ENCODE assay signal across 15 cellular contexts in genomic region chr20:47278907-47279348, GRCh38.
DNase-seq lines count a peak whose midpoint lies in the region; ATAC-seq, FAIRE-seq and TF ChIP-seq lines count a peak whose summit lies in the region.
"Had no signal": no experiment of that assay in that cellular context is flagged by ENCODE, and none has a peak within 500 bp of the region (broad histone marks: within the 10 kb centered on the region; RNA-seq: fewer than 3 reads in every experiment).

No MANE protein-coding gene starts in this region.

- WGBS in HepG2 (ENCODE audit: low lambda C conversion rate), result over 99% methylated on average over 8 of the region's 8 CpGs
- WGBS in right lobe of liver (ENCODE audit: insufficient coverage, low coverage, low lambda C conversion rate, missing lambda C conversion rate), result 94% methylated on average over 3 of the region's 8 CpGs
- WGBS in mesenchymal stem cell, result 70% methylated on average over 8 of the region's 8 CpGs

- peak overlapping the region; percentile 45 for H4K8ac ChIP-seq in mesenchymal stem cell (ENCODE audit: low read length)

- no peak overlapping the region for H2BK15ac ChIP-seq in mesenchymal stem cell (ENCODE audit: low read depth, poor library complexity, severe bottlenecking)

- H3K23ac ChIP-seq in mesenchymal stem cell (ENCODE audit: low read length in 2 of 2), result no peak overlapping the region

- peaks cover 23% of the 10 kb centered on the region for H3K4me1 Mint-ChIP-seq in mesothelial cell of epicardium

- CTCF ChIA-PET in HepG2 (lab: Yijun Ruan, JAX; ENCODE audit: low intra/inter-chr PET ratio, low total read pairs), result no interaction called here

- H4K20me1 ChIP-seq in HepG2 (ENCODE audit: insufficient read depth, low read length), result peaks cover 22% of the 10 kb centered on the region

- no peak overlapping the region for H3K27ac Mint-ChIP-seq in mesothelial cell of epicardium

- no peak overlapping the region for H2BK5ac ChIP-seq in mesenchymal stem cell (ENCODE audit: low read depth, low read length, poor library complexity, severe bottlenecking)

- H3K27me3 ChIP-seq in HepG2 (ENCODE audit: control insufficient read depth in 1 of 2, insufficient read depth in 2 of 2, low read length in 2 of 2) (no peaks in the 10 kb centered on the region), right lobe of liver (no peaks in the 10 kb centered on the region), mesenchymal stem cell (ENCODE audit: control insufficient read depth in 1 of 2, insufficient read depth in 1 of 2, low read length in 2 of 2) (no peaks in the 10 kb centered on the region)
- H3K27me3 ChIP-seq: pancreas had no signal

- no peak overlapping the region for H4K91ac ChIP-seq in mesenchymal stem cell (ENCODE audit: low read length)

- H3K4me3 Mint-ChIP-seq in mesothelial cell of epicardium, result no peak overlapping the region

- ATAC-seq in HepG2 (no peak), right lobe of liver (no peak), GM21576 (IDR thresholded peaks at IDR 0.05; ENCODE audit: unreplicated experiment) (no peak), HG02973 (IDR thresholded peaks at IDR 0.05; ENCODE audit: unreplicated experiment) (no peak)
- ATAC-seq: pancreas had no signal

- no TSS peak for BruUV-seq in HepG2 (replicated peaks; lab: Mats Ljungman, UMichigan)

- peaks cover 59 to 97% of the 10 kb centered on the region in 2 experiments for H3K36me3 ChIP-seq in HepG2 (replicated peaks in 1 of 2; ENCODE audit: control insufficient read depth in 1 of 2, insufficient read depth in 2 of 2, low read length in 2 of 2)
- H3K36me3 ChIP-seq in right lobe of liver, result peaks cover 0 to 17% (median 14%) of the 10 kb centered on the region in 4 donors
- H3K36me3 ChIP-seq in mesenchymal stem cell (ENCODE audit: control insufficient read depth in 1 of 2, insufficient read depth in 2 of 2, low read depth in 1 of 2, low read length in 2 of 2), result peaks cover 43 to 65% of the 10 kb centered on the region in 2 experiments

- peak overlapping the region; percentile 91 for H2AK5ac ChIP-seq in mesenchymal stem cell (ENCODE audit: low read length, severe bottlenecking)

- H3K36me3 Mint-ChIP-seq in mesothelial cell of epicardium, result peaks cover 48% of the 10 kb centered on the region

- H3K4me1 ChIP-seq in HepG2 (ENCODE audit: insufficient read depth, low read length) (peaks cover 23% of the 10 kb centered on the region), right lobe of liver (peaks cover 0 to 10% (median 2%) of the 10 kb centered on the region in 4 donors), mesenchymal stem cell (ENCODE audit: control insufficient read depth, insufficient read depth, low read depth, low read length) (peaks cover 33% of the 10 kb centered on the region)

- TF ChIP-seq RAD21 in HepG2 (CRISPR knock-in tag; IDR thresholded peaks at IDR 0.05), result no peak

- peak overlapping the region in 1 of 2 experiments; percentile 78 for H3K18ac ChIP-seq in mesenchymal stem cell (ENCODE audit: low read depth in 1 of 2, low read length in 2 of 2)

- intact Hi-C loops in HepG2 (cut with micrococcal nuclease; ENCODE audit: unreplicated experiment) (no loop called here), right lobe of liver (cut with DNase I) (loop anchor here (5.0 to 10.0 kb wide), 2 partner anchors 103 to 106 kb away; no protein-coding TSS in a partner anchor)

- H3K79me1 ChIP-seq in mesenchymal stem cell (replicated peaks; ENCODE audit: low read length, poor library complexity, severe bottlenecking), result peaks cover 18% of the 10 kb centered on the region

- DNase-seq in HepG2 (ENCODE audit: low spot score), result no peak
- DNase-seq in right lobe of liver, result no peak
- DNase-seq in astrocyte of the hippocampus (ENCODE audit: low read depth, low spot score), result peak; percentile 54
- DNase-seq in mesenchymal stem cell, result peak; percentile 77
- no peak for DNase-seq in activated CD4-positive, alpha-beta T cell treated with anti-CD3 and anti-CD28 coated beads, Interleukin-2, amount 50 U/mL, for 48 hours
- no peak for DNase-seq in mesothelial cell of epicardium (ENCODE audit: low spot score in 2 of 2, unreplicated experiment in 2 of 2)
- DNase-seq: activated CD4-positive, alpha-beta T cell treated with anti-CD3 and anti-CD28 coated beads, Interleukin-2, amount 50 U/mL, for 1 hour; GM23248; left cardiac atrium; MM.1S; NCI-H526 treated with DMSO at 0.1 percent for 48 hours; pancreas; SK-N-SH had no signal

- H2AFZ ChIP-seq in HepG2 (ENCODE audit: low read length), result no peak overlapping the region
- H2AFZ ChIP-seq in mesenchymal stem cell (ENCODE audit: low read depth, low read length), result no peak overlapping the region
- H2AFZ ChIP-seq: GM23248 had no signal

- no peak overlapping the region for H3K14ac ChIP-seq in mesenchymal stem cell (ENCODE audit: low read length in 2 of 2)

- H3K79me2 ChIP-seq in HepG2 (ENCODE audit: insufficient read depth, low read length), result peaks cover 20% of the 10 kb centered on the region

- H2BK120ac ChIP-seq in mesenchymal stem cell (ENCODE audit: low read depth, low read length), result peak overlapping the region; percentile 19

- POLR2A ChIA-PET in HepG2 (lab: Yijun Ruan, JAX), result interaction anchor here (1.3 to 6.8 kb wide), 2 partner anchors 43 to 79 kb away, joined by 3 to 76 read pairs; partner anchors contain the start of gene ZMYND8

- H3K4ac ChIP-seq in mesenchymal stem cell (ENCODE audit: low read depth in 1 of 2, low read length in 2 of 2), result peak overlapping the region in 1 of 2 experiments; percentile 21

- TF ChIP-seq CTCF in HepG2 (CRISPR knock-in tag; IDR thresholded peaks at IDR 0.05) (no peak), right lobe of liver (IDR thresholded peaks at IDR 0.05) (no peak), mesothelial cell of epicardium (IDR thresholded peaks at IDR 0.05; ENCODE audit: unreplicated experiment) (no peak)

- TF ChIP-seq EP300 in HepG2 (IDR thresholded peaks at IDR 0.05; ENCODE audit: low read depth in 2 of 2, low read length in 2 of 2), result no peak
- no peak; the same call in 1 of the 2 replicates for TF ChIP-seq EP300 in HepG2 (CRISPR knock-in tag; IDR thresholded peaks at IDR 0.05; ENCODE audit: borderline replicate concordance)

- no peaks in the 10 kb centered on the region for H3K27me3 Mint-ChIP-seq in mesothelial cell of epicardium (ENCODE audit: low read depth)

- H3K9ac ChIP-seq in HepG2 (ENCODE audit: insufficient read depth, low read depth, low read length) (no peak overlapping the region), mesenchymal stem cell (ENCODE audit: low read length) (no peak overlapping the region)
- H3K9ac ChIP-seq: GM23248, SK-N-SH had no signal

- no peak overlapping the region for H3K27ac ChIP-seq in HepG2 (ENCODE audit: extremely low read length, insufficient read depth, low read length)
- H3K27ac ChIP-seq in right lobe of liver, result no peak overlapping the region
- peak overlapping the region; percentile 50 for H3K27ac ChIP-seq in mesenchymal stem cell (ENCODE audit: low read length, poor library complexity, severe bottlenecking)
- H3K27ac ChIP-seq: GM23248, pancreas had no signal

- H3K4me2 ChIP-seq in HepG2 (ENCODE audit: low read depth, low read length) (no peak overlapping the region), mesenchymal stem cell (ENCODE audit: low read length, poor library complexity, severe bottlenecking) (no peak overlapping the region)
- H3K4me2 ChIP-seq: SK-N-SH had no signal

- in situ Hi-C loops in HepG2 (cut with HindIII; ENCODE audit: extremely low pct_ligation_motif_present, low pct_unique_long_range_greater_than_20kb), result loop anchor here (10.0 kb wide), 1 partner anchor 106 kb away; no protein-coding TSS in a partner anchor

- peak overlapping the region; percentile 14 to 57 for H2BK12ac ChIP-seq in mesenchymal stem cell (ENCODE audit: low read length in 2 of 2)

- H3K4me3 ChIP-seq in HepG2 (replicated peaks in 1 of 3; ENCODE audit: insufficient read depth in 1 of 3, low read depth in 2 of 3, low read length in 3 of 3) (no peak overlapping the region), right lobe of liver (no peak overlapping the region), mesenchymal stem cell (ENCODE audit: insufficient read depth in 1 of 2, low read depth in 1 of 2, low read length in 2 of 2) (no peak overlapping the region)
- H3K4me3 ChIP-seq: GM23248, pancreas had no signal

- no peaks in the 10 kb centered on the region for H3K9me3 Mint-ChIP-seq in mesothelial cell of epicardium

- FAIRE-seq in HepG2 (lab: Jason Lieb, UNC), result no peak
- FAIRE-seq: pancreas had no signal

- TF ChIP-seq POLR2A in HepG2 (IDR thresholded peaks at IDR 0.05; ENCODE audit: insufficient read depth in 1 of 2, low read depth in 2 of 2, low read length in 2 of 2), result no peak
- TF ChIP-seq POLR2A in right lobe of liver (IDR thresholded peaks at IDR 0.05), result no peak

- no peaks in the 10 kb centered on the region for H3K9me3 ChIP-seq in HepG2 (ENCODE audit: low read length)
- no peaks in the 10 kb centered on the region for H3K9me3 ChIP-seq in right lobe of liver
- no peaks in the 10 kb centered on the region for H3K9me3 ChIP-seq in mesenchymal stem cell (ENCODE audit: control insufficient read depth, low read length)
- H3K9me3 ChIP-seq: pancreas, SK-N-SH had no signal

TF ChIP-seq in HepG2, 621 proteins besides CTCF, POLR2A, EP300 and RAD21 (continues in another document):
- no peak for TF ChIP-seq ZFP37 (CRISPR knock-in tag; IDR thresholded peaks at IDR 0.05; ENCODE audit: borderline replicate concordance)
- TF ChIP-seq, protein P1, sequence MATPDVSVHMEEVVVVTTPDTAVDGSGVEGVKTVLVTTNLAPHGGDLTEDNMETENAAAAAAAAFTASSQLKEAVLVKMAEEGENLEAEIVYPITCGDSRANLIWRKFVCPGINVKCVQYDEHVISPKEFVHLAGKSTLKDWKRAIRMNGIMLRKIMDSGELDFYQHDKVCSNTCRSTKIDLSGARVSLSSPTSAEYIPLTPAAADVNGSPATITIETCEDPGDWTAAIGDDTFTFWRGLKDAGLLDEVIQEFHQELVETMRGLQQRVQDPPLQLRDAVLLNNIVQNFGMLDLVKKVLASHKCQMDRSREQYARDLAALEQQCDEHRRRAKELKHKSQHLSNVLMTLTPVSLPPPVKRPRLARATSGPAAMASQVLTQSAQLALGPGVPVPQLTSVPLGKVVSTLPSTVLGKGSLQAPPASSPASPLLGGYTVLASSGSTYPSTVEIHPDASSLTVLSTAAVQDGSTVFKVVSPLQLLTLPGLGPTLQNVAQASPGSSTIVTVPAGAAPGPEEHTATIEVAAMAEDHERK (CRISPR knock-in tag; IDR thresholded peaks at IDR 0.05; ENCODE audit: low read depth), result no peak
- no peak for TF ChIP-seq HNRNPH1 (optimal IDR thresholded peaks at IDR 0.05; ENCODE audit: low read depth, low read length)
- TF ChIP-seq TIGD3 (CRISPR knock-in tag; IDR thresholded peaks at IDR 0.05; ENCODE audit: borderline replicate concordance), result no peak
- TF ChIP-seq HNF4A (CRISPR knock-in tag; IDR thresholded peaks at IDR 0.05), result no peak

Comparison
In these comparisons a context has a peak if more than half of its experiments do, and no peak if none do; other contexts are left out.
1. DNase-seq: peak in astrocyte of the hippocampus (single experiment) and mesenchymal stem cell (single experiment); none in HepG2 (single experiment), right lobe of liver (0 of 3), activated CD4-positive, alpha-beta T cell treated with anti-CD3 and anti-CD28 coated beads, Interleukin-2, amount 50 U/mL, for 48 hours (0 of 2) and mesothelial cell of epicardium (0 of 2).